Comparison of ENCODE assay signal across 18 cellular contexts in the genomic region with DNA sequence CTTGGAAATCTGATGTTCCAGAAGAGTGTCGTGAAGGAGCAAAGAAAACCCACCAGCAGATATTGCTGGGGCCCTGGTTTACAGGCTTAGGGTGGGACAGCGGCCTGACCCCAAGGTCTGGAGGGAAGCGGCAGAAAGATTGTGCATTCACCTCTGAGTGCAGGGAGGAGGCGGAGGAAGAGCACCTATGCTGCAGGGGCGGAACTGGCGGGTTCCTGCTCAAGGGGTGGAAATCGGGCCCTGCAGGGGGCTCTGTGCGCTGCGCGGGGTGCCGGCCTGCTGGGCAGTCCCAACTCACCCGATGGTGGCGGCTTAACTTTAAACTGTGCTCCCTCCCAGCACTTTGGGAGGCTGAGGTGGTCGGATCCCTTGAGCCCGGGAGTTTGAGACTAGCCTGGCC. TPM values are rescaled to one million over a fixed set of nuclear protein-coding genes. Genes with fewer than 3 reads are reported as not detected.
"Had no signal": no experiment of that assay in that cellular context is flagged by ENCODE, and none has a peak within 500 bp of the region (broad histone marks: within the 10 kb centered on the region; RNA-seq: fewer than 3 reads in every experiment).

No MANE protein-coding gene starts in this region.

- H3K27ac ChIP-seq: dorsolateral prefrontal cortex, gastrocnemius medialis, heart right ventricle, left lung, neutrophil, right atrium auricular region had no signal

- H3K36me3 ChIP-seq: gastrocnemius medialis, heart right ventricle, left lung, neutrophil, right atrium auricular region had no signal

- H3K9me3 Mint-ChIP-seq: naive B cell had no signal

- H3K36me3 Mint-ChIP-seq: naive B cell had no signal

- DNase-seq: central memory CD4-positive, alpha-beta T cell; cortex of kidney; dorsolateral prefrontal cortex; effector CD8-positive, alpha-beta T cell; gastrocnemius medialis; heart right ventricle; hypothalamus; left lung; mesendoderm; naive B cell; stimulated activated CD4-positive, alpha-beta T cell treated with anti-CD3 and anti-CD28 coated beads, Interleukin-4, amount 100 ng/mL, for 24 hours; stimulated activated naive CD4-positive, alpha-beta T cell; trophoblast cell had no signal

- H3K27ac Mint-ChIP-seq: nephron had no signal

- ATAC-seq: esophagus mucosa, gastrocnemius medialis, heart right ventricle, left lung had no signal

- H3K4me3 Mint-ChIP-seq: naive B cell, nephron had no signal

- H3K9me3 ChIP-seq: gastrocnemius medialis, left lung, neutrophil had no signal

- H3K4me3 ChIP-seq: dorsolateral prefrontal cortex, gastrocnemius medialis, heart right ventricle, left lung, right atrium auricular region had no signal

- H3K4me1 ChIP-seq: gastrocnemius medialis, right atrium auricular region had no signal

- H3K27me3 ChIP-seq: right atrium auricular region had no signal

RNA-seq across cellular contexts. Expression of gene IRF8, which starts 51.9 kb away (rescaled TPM):
- total RNA-seq: fibroblast of villous mesenchyme had no signal
